In genomic region chr1:93519196-93519825, GRCh38 we compare ENCODE assay signal across 1 cellular context.
TF ChIP-seq lines count a peak whose summit lies in the region.

No MANE protein-coding gene starts in this region.

TF ChIP-seq in A549, 52 proteins besides CTCF, POLR2A, EP300 and RAD21 (continued from another document):
- TF ChIP-seq MAFK (IDR thresholded peaks at IDR 0.05; ENCODE audit: partially characterized antibody) (peak; percentile 81), TP53 (CRISPR knock-in tag; IDR thresholded peaks at IDR 0.05) (no peak), HEYL (CRISPR knock-in tag; IDR thresholded peaks at IDR 0.05) (no peak)
